Comparison of ENCODE assay signal across 21 cellular contexts in genomic region chr2:71689393-71689792, GRCh38.
"Had no signal": no experiment of that assay in that cellular context is flagged by ENCODE, and none has a peak within 500 bp of the region (broad histone marks: within the 10 kb centered on the region; RNA-seq: fewer than 3 reads in every experiment).

No MANE protein-coding gene starts in this region.

- H3K9me3 Mint-ChIP-seq: stimulated activated naive CD8-positive, alpha-beta T cell treated with anti-CD3 and anti-CD28 coated beads, Interleukin-15, Interleukin-2, amounts not matched to agents 100 ng/mL and 50 ng/mL, for 24 hours had no signal

- H3K4me3 ChIP-seq: colonic mucosa, mucosa of descending colon, pancreas, prostate gland, spleen, tibial artery, upper lobe of left lung, vagina had no signal

- H3K27ac ChIP-seq: colonic mucosa, pancreas, prostate gland, spleen, tibial artery, upper lobe of left lung, vagina had no signal

- H3K27me3 ChIP-seq: colonic mucosa, pancreas, tibial artery, upper lobe of left lung, vagina had no signal

- H3K4me1 Mint-ChIP-seq: immature natural killer cell; stimulated activated memory B cell treated with anti-CD40 and anti-IgM and Interleukin-4, amounts not matched to agents 10 μg/mL and 1 μg/mL and 100 μg/mL, for 72 hours had no signal

- H3K9me3 ChIP-seq: colonic mucosa, mucosa of descending colon, pancreas, prostate gland, spleen, tibial artery, upper lobe of left lung, vagina had no signal

- H3K4me1 ChIP-seq: colonic mucosa, pancreas, prostate gland had no signal

- ATAC-seq: mucosa of descending colon; naive thymus-derived CD8-positive, alpha-beta T cell; pancreas; sciatic nerve; stimulated activated memory B cell treated with anti-CD40 and anti-IgM and Interleukin-4, amounts not matched to agents 10 μg/mL and 1 μg/mL and 100 μg/mL, for 72 hours had no signal

- H3K36me3 ChIP-seq: colonic mucosa, pancreas, prostate gland, tibial artery, vagina had no signal

- H3K27ac Mint-ChIP-seq: immature natural killer cell; stimulated activated memory B cell treated with anti-CD40 and anti-IgM and Interleukin-4, amounts not matched to agents 10 μg/mL and 1 μg/mL and 100 μg/mL, for 72 hours; stimulated activated naive CD8-positive, alpha-beta T cell treated with anti-CD3 and anti-CD28 coated beads, Interleukin-15, Interleukin-2, amounts not matched to agents 100 ng/mL and 50 ng/mL, for 24 hours had no signal

- H3K36me3 Mint-ChIP-seq: immature natural killer cell; naive thymus-derived CD8-positive, alpha-beta T cell; stimulated activated memory B cell treated with anti-CD40 and anti-IgM and Interleukin-4, amounts not matched to agents 10 μg/mL and 1 μg/mL and 100 μg/mL, for 72 hours had no signal

- H3K4me3 Mint-ChIP-seq: immature natural killer cell; naive thymus-derived CD8-positive, alpha-beta T cell; stimulated activated memory B cell treated with anti-CD40 and anti-IgM and Interleukin-4, amounts not matched to agents 10 μg/mL and 1 μg/mL and 100 μg/mL, for 72 hours; stimulated activated naive CD8-positive, alpha-beta T cell treated with anti-CD3 and anti-CD28 coated beads, Interleukin-15, Interleukin-2, amounts not matched to agents 100 ng/mL and 50 ng/mL, for 24 hours had no signal

- FAIRE-seq: keratinocyte, pancreas had no signal

- H3K27me3 Mint-ChIP-seq: stimulated activated naive CD8-positive, alpha-beta T cell treated with anti-CD3 and anti-CD28 coated beads, Interleukin-15, Interleukin-2, amounts not matched to agents 100 ng/mL and 50 ng/mL, for 24 hours had no signal

- DNase-seq: colonic mucosa; dermis blood vessel endothelial cell; foreskin melanocyte; immature natural killer cell; mammary epithelial cell; mucosa of descending colon; nucleus accumbens; stimulated activated CD4-positive, alpha-beta T cell treated with anti-CD3 and anti-CD28 coated beads, Interleukin-15, amount 100 ng/mL, for 24 hours; stimulated activated CD4-positive, alpha-beta T cell treated with anti-CD3 and anti-CD28 coated beads, Interleukin-1b, Interleukin-23, amount 100 ng/mL, for 48 hours; stimulated activated CD4-positive, alpha-beta T cell treated with anti-CD3 and anti-CD28 coated beads, Interleukin-4, amount 100 ng/mL, for 24 hours; upper lobe of left lung had no signal
